ENCODE assay signal across 18 cellular contexts in genomic region chr10:17239671-17240460, GRCh38. TPM values are rescaled to one million over a fixed set of nuclear protein-coding genes. Genes with fewer than 3 reads are reported as not detected.
DNase-seq lines count a peak whose midpoint lies in the region; ATAC-seq and TF ChIP-seq lines count a peak whose summit lies in the region.
"Had no signal": no experiment of that assay in that cellular context is flagged by ENCODE, and none has a peak within 500 bp of the region (broad histone marks: within the 10 kb centered on the region; RNA-seq: fewer than 3 reads in every experiment).

No MANE protein-coding gene starts in this region.

- H3K27ac Mint-ChIP-seq in CD8-positive, alpha-beta T cell: peak overlapping the region; percentile 63
- peak overlapping the region; percentile 66 to 75 for H3K27ac Mint-ChIP-seq in T-cell
- peak overlapping the region; percentile 72 to 93 for H3K27ac Mint-ChIP-seq in effector memory CD8-positive, alpha-beta T cell

- peaks cover 28% of the 10 kb centered on the region for H3K36me3 ChIP-seq in CD8-positive, alpha-beta T cell (ENCODE audit: insufficient read depth, low read length)
- H3K36me3 ChIP-seq in osteoblast (ENCODE audit: insufficient read depth, low read length): peaks cover 27% of the 10 kb centered on the region
- H3K36me3 ChIP-seq: breast epithelium, prostate gland had no signal

- POLR2A ChIA-PET in CD8-positive, alpha-beta T cell (lab: Charles Lee): interaction anchor here (1.1 kb wide), 1 partner anchor 10 kb away, joined by 3 read pairs; no protein-coding TSS in a partner anchor
- POLR2A ChIA-PET in T-cell (lab: Charles Lee): no interaction called here

- peaks cover 27% of the 10 kb centered on the region for H4K20me1 ChIP-seq in osteoblast (ENCODE audit: insufficient read depth, low read length)

- H3K4me3 ChIP-seq in CD8-positive, alpha-beta T cell (ENCODE audit: low read depth, low read length): no peak overlapping the region
- no peak overlapping the region for H3K4me3 ChIP-seq in osteoblast (ENCODE audit: insufficient read depth, low read length)
- H3K4me3 ChIP-seq: breast epithelium, GM12878, prostate gland had no signal

- no peak for TF ChIP-seq CTCF in CD8-positive, alpha-beta T cell (IDR thresholded peaks at IDR 0.05)
- no peak for TF ChIP-seq CTCF in osteoblast (IDR thresholded peaks at IDR 0.05; ENCODE audit: extremely low read depth, low read depth, low read length)

- peaks cover 12% of the 10 kb centered on the region for H3K4me1 ChIP-seq in CD8-positive, alpha-beta T cell (ENCODE audit: insufficient read depth, low read length)
- peaks cover 25% of the 10 kb centered on the region for H3K4me1 ChIP-seq in osteoblast (ENCODE audit: insufficient read depth, low read length)
- H3K4me1 ChIP-seq: breast epithelium, foreskin keratinocyte, prostate gland had no signal

- no peaks in the 10 kb centered on the region for H3K9me3 Mint-ChIP-seq in CD8-positive, alpha-beta T cell
- no peaks in the 10 kb centered on the region for H3K9me3 Mint-ChIP-seq in T-cell
- no peaks in the 10 kb centered on the region for H3K9me3 Mint-ChIP-seq in effector memory CD8-positive, alpha-beta T cell
- H3K9me3 Mint-ChIP-seq: stimulated activated naive B cell treated with anti-CD40 and anti-IgM and Interleukin-4, amounts not matched to agents 10 μg/mL and 1 μg/mL and 100 μg/mL, for 72 hours had no signal

- H3K27me3 Mint-ChIP-seq in CD8-positive, alpha-beta T cell (ENCODE audit: low read depth): no peaks in the 10 kb centered on the region
- H3K27me3 Mint-ChIP-seq in T-cell: no peaks in the 10 kb centered on the region
- H3K27me3 Mint-ChIP-seq in effector memory CD8-positive, alpha-beta T cell: no peaks in the 10 kb centered on the region
- H3K27me3 Mint-ChIP-seq: stimulated activated naive B cell treated with anti-CD40 and anti-IgM and Interleukin-4, amounts not matched to agents 10 μg/mL and 1 μg/mL and 100 μg/mL, for 72 hours had no signal

- H3K36me3 Mint-ChIP-seq in CD8-positive, alpha-beta T cell: peaks cover 39% of the 10 kb centered on the region
- peaks cover 23% of the 10 kb centered on the region for H3K36me3 Mint-ChIP-seq in T-cell
- peaks cover 58% of the 10 kb centered on the region for H3K36me3 Mint-ChIP-seq in effector memory CD8-positive, alpha-beta T cell (ENCODE audit: insufficient read depth)

- CTCF ChIA-PET in CD8-positive, alpha-beta T cell (lab: Charles Lee): interaction anchor here (0.6 kb wide), 1 partner anchor 15 kb away, joined by 3 read pairs; no protein-coding TSS in a partner anchor
- CTCF ChIA-PET in T-cell (lab: Charles Lee): interaction anchor here in 1 of 2 donors (0.6 kb wide), 1 partner anchor 154 kb away, joined by 3 read pairs; no protein-coding TSS in a partner anchor

- no peak overlapping the region for H2AFZ ChIP-seq in osteoblast (ENCODE audit: low read length)

- DNase-seq in CD8-positive, alpha-beta T cell: no peak
- no peak for DNase-seq in T-cell
- no peak for DNase-seq in effector memory CD8-positive, alpha-beta T cell
- no peak for DNase-seq in osteoblast (ENCODE audit: insufficient read length, low spot score, missing footprints)
- no peak for DNase-seq in retina
- DNase-seq: activated CD4-positive, alpha-beta T cell treated with anti-CD3 and anti-CD28 coated beads for 1 hour; DND-41; foreskin keratinocyte; MV-4-11; stimulated activated naive B cell treated with anti-CD40 and anti-IgM and Interleukin-4, amounts not matched to agents 10 μg/mL and 1 μg/mL and 100 μg/mL, for 72 hours had no signal

- no peaks in the 10 kb centered on the region for H3K9me3 ChIP-seq in CD8-positive, alpha-beta T cell (ENCODE audit: low read length)
- H3K9me3 ChIP-seq in osteoblast (ENCODE audit: low read depth, low read length): no peaks in the 10 kb centered on the region
- H3K9me3 ChIP-seq: breast epithelium, prostate gland had no signal

- intact Hi-C loops in CD8-positive, alpha-beta T cell (cut with DNase I, micrococcal nuclease): loop anchor here (10.0 kb wide), 3 partner anchors 55 to 1375 kb away; partner anchors contain the start of genes MINDY3 (in 1 of the 2) and STAM (in 1 of the 2)

- peaks cover 4% of the 10 kb centered on the region for H3K79me2 ChIP-seq in osteoblast (ENCODE audit: insufficient read depth, low read length)

- H3K4me1 Mint-ChIP-seq in CD8-positive, alpha-beta T cell (ENCODE audit: low read depth): peaks cover 22% of the 10 kb centered on the region
- H3K4me1 Mint-ChIP-seq in T-cell: peaks cover 26 to 28% (median 28%) of the 10 kb centered on the region in 3 donors
- H3K4me1 Mint-ChIP-seq in effector memory CD8-positive, alpha-beta T cell (ENCODE audit: low read depth in 2 of 2): peaks cover 9 to 16% of the 10 kb centered on the region in 2 donors

- no peak overlapping the region for H3K4me3 Mint-ChIP-seq in CD8-positive, alpha-beta T cell
- H3K4me3 Mint-ChIP-seq in T-cell: no peak overlapping the region
- H3K4me3 Mint-ChIP-seq in effector memory CD8-positive, alpha-beta T cell: peak overlapping the region in 1 of 2 donors; percentile 48
- H3K4me3 Mint-ChIP-seq: stimulated activated naive B cell treated with anti-CD40 and anti-IgM and Interleukin-4, amounts not matched to agents 10 μg/mL and 1 μg/mL and 100 μg/mL, for 72 hours had no signal

- no peak for ATAC-seq in CD8-positive, alpha-beta T cell
- ATAC-seq in T-cell (replicated peaks in 1 of 4): peak in 1 of 4 experiments; percentile 12
- ATAC-seq in effector memory CD8-positive, alpha-beta T cell (replicated peaks): no peak
- no peak for ATAC-seq in HG03280 (IDR thresholded peaks at IDR 0.05; ENCODE audit: unreplicated experiment)
- ATAC-seq in HG03045 (IDR thresholded peaks at IDR 0.05; ENCODE audit: unreplicated experiment): no peak
- ATAC-seq: HCT116 had no signal

- no peak overlapping the region for H3K4me2 ChIP-seq in osteoblast (ENCODE audit: insufficient read depth, low read length)

- H3K27ac ChIP-seq in CD8-positive, alpha-beta T cell (ENCODE audit: low read depth, low read length): no peak overlapping the region
- H3K27ac ChIP-seq in osteoblast (ENCODE audit: low read depth, low read length): peak overlapping the region; percentile 76
- H3K27ac ChIP-seq: epithelial cell of prostate, foreskin keratinocyte, prostate gland had no signal

- no peaks in the 10 kb centered on the region for H3K27me3 ChIP-seq in CD8-positive, alpha-beta T cell (ENCODE audit: insufficient read depth, low read length)
- no peaks in the 10 kb centered on the region for H3K27me3 ChIP-seq in osteoblast (ENCODE audit: insufficient read depth, low read length)
- H3K27me3 ChIP-seq: breast epithelium, foreskin keratinocyte had no signal

RNA-seq across cellular contexts. Expression of gene VIM, which starts 11.8 kb away (rescaled TPM):
- 100 to 1,000 TPM; 776 to 783 TPM for total RNA-seq in CD8-positive, alpha-beta T cell
- 1,000 to 10,000 TPM in 4 of 5 donors, 100 to 1,000 TPM in 1; 704 to 1,632 (median 1,212) TPM for total RNA-seq in T-cell
- total RNA-seq in osteoblast: 10,072 and 10,643 TPM in 2 replicates
- total RNA-seq: HT-29 had no signal

RNA-seq across cellular contexts. Expression of gene TRDMT1, which starts 38.4 kb away (rescaled TPM):
- 10 to 100 TPM; 10.4 to 11.7 TPM for total RNA-seq in CD8-positive, alpha-beta T cell
- total RNA-seq in T-cell (10 to 100 TPM; 14.1 to 22.6 (median 20.5) TPM), osteoblast (7.1 and 7.6 TPM in 2 replicates)
